Comparison of ENCODE assay signal across 18 cellular contexts in the genomic region with DNA sequence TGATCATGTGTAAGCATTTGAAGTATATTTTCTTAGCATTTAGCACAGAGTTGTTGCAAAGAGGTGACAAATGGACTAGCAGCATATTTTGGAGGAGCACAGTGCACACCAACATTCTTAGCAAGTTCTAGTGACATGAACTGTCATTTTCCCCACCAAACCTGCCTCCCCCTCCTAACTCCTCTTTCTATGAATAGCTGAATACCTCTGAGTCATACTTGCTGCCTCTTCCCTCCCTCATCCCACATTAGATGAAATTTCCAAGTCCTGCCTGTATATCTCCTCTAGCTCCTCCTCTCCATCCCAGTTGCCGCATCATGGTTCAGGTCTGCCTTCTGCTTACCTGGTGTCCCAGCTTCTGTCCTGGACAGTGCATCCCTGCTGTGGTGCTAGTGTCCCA. TPM values are rescaled to one million over a fixed set of nuclear protein-coding genes. Genes with fewer than 3 reads are reported as not detected.
DNase-seq lines count a peak whose midpoint lies in the region; ATAC-seq, FAIRE-seq and TF ChIP-seq lines count a peak whose summit lies in the region.
"Had no signal": no experiment of that assay in that cellular context is flagged by ENCODE, and none has a peak within 500 bp of the region (broad histone marks: within the 10 kb centered on the region; RNA-seq: fewer than 3 reads in every experiment).

No MANE protein-coding gene starts in this region.

- H3K18ac ChIP-seq in IMR-90 (ENCODE audit: low read depth, low read length), result no peak overlapping the region

- peak overlapping the region; percentile 51; the same call in 1 of the 2 replicates for H2AK5ac ChIP-seq in IMR-90 (ENCODE audit: low read depth, low read length)

- FAIRE-seq in frontal cortex (lab: Jason Lieb, UNC), result no peak
- FAIRE-seq: small intestine had no signal

- WGBS in IMR-90 (ENCODE audit: extremely low coverage in 2 of 2, insufficient read length in 1 of 2), 2 experiments, result 80% methylated on average over 1 of the region's 1 CpG; no CpG with 5 or more reads in 1 of the 2 experiments

- peaks cover 12% of the 10 kb centered on the region for H3K9me1 ChIP-seq in IMR-90 (ENCODE audit: insufficient read depth, low read length)

- H2BK15ac ChIP-seq in IMR-90 (ENCODE audit: low read depth, low read length), result no peak overlapping the region

- no peak overlapping the region for H3K56ac ChIP-seq in IMR-90 (ENCODE audit: extremely low read depth, insufficient read depth, low read length)

- no peak overlapping the region for H3K4ac ChIP-seq in IMR-90 (ENCODE audit: low read depth, low read length)

- H3K36me3 ChIP-seq in IMR-90 (ENCODE audit: control insufficient read depth, insufficient read depth, low read length) (no peaks in the 10 kb centered on the region), WERI-Rb-1 (no peaks in the 10 kb centered on the region; the same call in 1 of the 2 replicates)
- H3K36me3 ChIP-seq: gastroesophageal sphincter, Peyer's patch, upper lobe of right lung had no signal

- peak overlapping the region; percentile 58 for H2AFZ ChIP-seq in IMR-90 (replicated peaks; ENCODE audit: low read length, poor library complexity)

- in situ Hi-C loops in IMR-90 (cut with MboI; ENCODE audit: low sequenced_read_pairs), result no loop called here
- in situ Hi-C loops in astrocyte of the spinal cord (cut with HindIII; ENCODE audit: low sequenced_read_pairs), result no loop called here

- H3K79me1 ChIP-seq in IMR-90 (ENCODE audit: low read depth in 1 of 2, low read length in 2 of 2), result peaks cover 0 to 6% of the 10 kb centered on the region in 2 experiments; a peak in 1 of 4 replicates

- 0 out of 2 replicates have a peak overlapping the region, but pooled peaks have one; percentile 16 for H3K14ac ChIP-seq in IMR-90 (replicated peaks; ENCODE audit: low read depth, low read length)

- no peak for TF ChIP-seq POLR2A in IMR-90 (IDR thresholded peaks at IDR 0.05; ENCODE audit: low read depth, low read length)

- H4K8ac ChIP-seq in IMR-90 (ENCODE audit: low read depth in 2 of 2, low read length in 2 of 2), result no peak overlapping the region

- no peak overlapping the region for H3K4me2 ChIP-seq in IMR-90 (ENCODE audit: low read depth, low read length)

- no peak overlapping the region for H4K91ac ChIP-seq in IMR-90 (ENCODE audit: insufficient read depth, low read depth, low read length)

- H3K4me1 ChIP-seq in IMR-90 (ENCODE audit: control insufficient read depth, insufficient read depth, low read length), result peaks cover 4% of the 10 kb centered on the region
- H3K4me1 ChIP-seq: gastroesophageal sphincter, Peyer's patch, upper lobe of right lung had no signal

- no peak overlapping the region for H4K5ac ChIP-seq in IMR-90 (ENCODE audit: low read depth, low read length)

- no peaks in the 10 kb centered on the region for H3K9me3 ChIP-seq in IMR-90 (ENCODE audit: control insufficient read depth, insufficient read depth, low read length)
- no peaks in the 10 kb centered on the region for H3K9me3 ChIP-seq in WERI-Rb-1 (ENCODE audit: severe bottlenecking)
- H3K9me3 ChIP-seq: gastroesophageal sphincter, Peyer's patch, upper lobe of right lung had no signal

- H4K20me1 ChIP-seq in IMR-90 (ENCODE audit: insufficient read depth, low read length), result no peaks in the 10 kb centered on the region

- DNase-seq in COLO829 (ENCODE audit: low spot score) (peak; percentile 58), IMR-90 (peak; percentile 61), astrocyte of the spinal cord (ENCODE audit: low read depth, low spot score) (peak; percentile 26), lung microvascular endothelial cell (ENCODE audit: low read depth in 2 of 2) (peak; percentile 18 to 22), WERI-Rb-1 (no peak), frontal cortex (ENCODE audit: low spot score in 2 of 2) (no peak)
- DNase-seq: activated CD4-positive, CD25-positive, alpha-beta regulatory T cell treated with anti-CD3 and anti-CD28 coated beads, Interleukin-2, amount 50 U/mL, for 72 hours; activated naive CD4-positive, alpha-beta T cell treated with anti-CD3 and anti-CD28 coated beads for 36 hours; DMS153; effector memory CD4-positive, alpha-beta T cell; NCI-H526; Peyer's patch; small intestine; stimulated activated naive CD4-positive, alpha-beta T cell treated with Interleukin-2 at 50 U/mL for 16 hours; upper lobe of right lung had no signal

- no peak overlapping the region for H2AK9ac ChIP-seq in IMR-90 (replicated peaks; ENCODE audit: low read depth, low read length, poor library complexity)

- no peak overlapping the region for H2BK5ac ChIP-seq in IMR-90 (ENCODE audit: low read depth, low read length, poor library complexity, severe bottlenecking)

- ATAC-seq in IMR-90 (ENCODE audit: low read depth) (peak; percentile 82), GM21515 (IDR thresholded peaks at IDR 0.05; ENCODE audit: unreplicated experiment) (no peak), GM18858 (IDR thresholded peaks at IDR 0.05; ENCODE audit: unreplicated experiment) (no peak)
- ATAC-seq: gastroesophageal sphincter, upper lobe of right lung had no signal

- POLR2A ChIA-PET in IMR-90 (lab: Charles Lee; ENCODE audit: unreplicated experiment), result no interaction called here

- H2BK20ac ChIP-seq in IMR-90 (ENCODE audit: low read depth, low read length), result no peak overlapping the region

- no peaks in the 10 kb centered on the region for H3K27me3 ChIP-seq in IMR-90 (ENCODE audit: control insufficient read depth, insufficient read depth, low read length)
- no peaks in the 10 kb centered on the region for H3K27me3 ChIP-seq in WERI-Rb-1 (ENCODE audit: insufficient read depth, low read depth, severe bottlenecking)
- H3K27me3 ChIP-seq: gastroesophageal sphincter, Peyer's patch, upper lobe of right lung had no signal

- no peak for TF ChIP-seq RAD21 in IMR-90 (IDR thresholded peaks at IDR 0.05; ENCODE audit: low read length)

- intact Hi-C loops in IMR-90 (cut with micrococcal nuclease), result no loop called here

- dilution Hi-C loops in IMR-90 (cut with HindIII; ENCODE audit: low sequenced_read_pairs, unreplicated experiment), result no loop called here

- CTCF ChIA-PET in IMR-90 (lab: Yijun Ruan, JAX), result no interaction called here

- no TSS peak for BruUV-seq in IMR-90 (replicated peaks; lab: Mats Ljungman, UMichigan)

- H3K27ac ChIP-seq in IMR-90 (ENCODE audit: insufficient read depth, low read length) (no peak overlapping the region), WERI-Rb-1 (no peak overlapping the region)
- H3K27ac ChIP-seq: gastroesophageal sphincter, Peyer's patch, upper lobe of right lung had no signal

- no peak overlapping the region for H3K23ac ChIP-seq in IMR-90 (ENCODE audit: low read depth, low read length)

- no peak overlapping the region for H2BK120ac ChIP-seq in IMR-90 (ENCODE audit: low read depth, low read length)

- H3K9ac ChIP-seq in IMR-90 (ENCODE audit: low read depth, low read length), result no peak overlapping the region

- no peak overlapping the region for H3K4me3 ChIP-seq in IMR-90 (ENCODE audit: insufficient read depth, low read depth, low read length)
- H3K4me3 ChIP-seq in astrocyte of the spinal cord (ENCODE audit: low read depth, low read length), result no peak overlapping the region
- H3K4me3 ChIP-seq in WERI-Rb-1 (ENCODE audit: low read depth, low read length), result no peak overlapping the region
- H3K4me3 ChIP-seq: gastroesophageal sphincter, Peyer's patch, upper lobe of right lung had no signal

- no peak for TF ChIP-seq CTCF in IMR-90 (conservative IDR thresholded peaks at IDR 0.05; ENCODE audit: low read depth, low read length)
- no peak for TF ChIP-seq CTCF in astrocyte of the spinal cord (IDR thresholded peaks at IDR 0.05; ENCODE audit: low read depth, low read length)
- TF ChIP-seq CTCF in WERI-Rb-1 (IDR thresholded peaks at IDR 0.05; ENCODE audit: low read depth, low read length), result no peak

TF ChIP-seq in IMR-90, 13 proteins besides CTCF, POLR2A, EP300 and RAD21:
- TF ChIP-seq SMC3 (IDR thresholded peaks at IDR 0.05; ENCODE audit: low read depth, low read length), result no peak
- TF ChIP-seq FOS (IDR thresholded peaks at IDR 0.05; ENCODE audit: low read depth, low read length), result 0 out of 2 replicates have a peak, but pooled peaks have one; percentile 4

RNA-seq across cellular contexts. Expression of a gene that starts 7.2 kb away (rescaled TPM):
- total RNA-seq in IMR-90 (2012; rRNA removed), result 1.7 and 2.2 TPM in 2 replicates
- polyA plus RNA-seq in IMR-90 (2012; rRNA removed), result 1.8 and 2.2 TPM in 2 replicates
- 1.5 and 2.2 TPM in 2 replicates for polyA plus RNA-seq in IMR-90 (2012; cell fraction: cytosol; rRNA removed)
- polyA plus RNA-seq in IMR-90 (2012; cell fraction: nucleus; rRNA removed; ENCODE audit: low replicate concordance), result 3.1 and 3.8 TPM in 2 replicates
- 10.5 and 15.9 TPM in 2 replicates for total RNA-seq in lung microvascular endothelial cell
- total RNA-seq in frontal cortex, result 19.2 TPM

RNA-seq across cellular contexts. Expression of a gene that starts 34.2 kb away (rescaled TPM):
- total RNA-seq in IMR-90 (2012; rRNA removed), result 12.2 and 14.9 TPM in 2 replicates
- 14.3 and 14.9 TPM in 2 replicates for polyA plus RNA-seq in IMR-90 (2012; rRNA removed)
- polyA plus RNA-seq in IMR-90 (2012; cell fraction: cytosol; rRNA removed), result 8.3 and 15.5 TPM in 2 replicates
- 12.1 and 17.7 TPM in 2 replicates for polyA plus RNA-seq in IMR-90 (2012; cell fraction: nucleus; rRNA removed; ENCODE audit: low replicate concordance)
- total RNA-seq in lung microvascular endothelial cell, result 8.3 and 8.9 TPM in 2 replicates
- total RNA-seq in frontal cortex, result 21.2 TPM

Comparison
In these comparisons a context has a peak if more than half of its experiments do, and no peak if none do; other contexts are left out.
1. DNase-seq: peak in COLO829 (single experiment), IMR-90 (single experiment), astrocyte of the spinal cord (single experiment) and lung microvascular endothelial cell (2 of 2); none in WERI-Rb-1 (single experiment) and frontal cortex (0 of 2).